5 cellular contexts compared by ENCODE assay signal in genomic region chr16:17766012-17766411, GRCh38.
"Had no signal": no experiment of that assay in that cellular context is flagged by ENCODE, and none has a peak within 500 bp of the region (broad histone marks: within the 10 kb centered on the region; RNA-seq: fewer than 3 reads in every experiment).

No MANE protein-coding gene starts in this region.

- ATAC-seq: HepG2, K562 had no signal

- DNase-seq: IMR-90, KBM-7 had no signal

- H3K27ac ChIP-seq: HL-60 had no signal

- H3K4me3 ChIP-seq: K562 had no signal
